In the genomic region with DNA sequence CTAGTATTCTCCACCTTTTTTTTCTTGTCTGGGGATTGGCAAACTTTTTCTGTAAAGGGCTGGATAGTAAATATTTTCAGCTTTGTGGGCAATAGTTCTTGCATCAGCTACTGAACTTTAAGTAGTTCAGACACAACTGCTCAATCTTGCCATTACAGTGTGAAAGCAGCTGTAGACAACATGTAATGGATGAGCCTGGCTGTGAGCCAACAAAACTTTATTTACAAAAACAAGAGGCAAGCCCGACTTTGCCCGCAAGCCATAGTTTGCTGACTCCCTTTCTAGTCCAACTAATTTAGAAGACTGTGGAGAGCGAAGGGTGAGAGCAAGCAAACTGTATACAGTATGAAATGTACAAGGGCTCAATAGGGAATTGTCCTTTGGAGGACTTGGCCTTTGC, we compare ENCODE assay signal across 13 cellular contexts.
"Had no signal": no experiment of that assay in that cellular context is flagged by ENCODE, and none has a peak within 500 bp of the region (broad histone marks: within the 10 kb centered on the region; RNA-seq: fewer than 3 reads in every experiment).

No MANE protein-coding gene starts in this region.

- H3K9me3 Mint-ChIP-seq: activated CD8-positive, alpha-beta T cell treated with anti-CD3 and anti-CD28 coated beads for 36 hours; nephron progenitor cell had no signal

- H3K36me3 ChIP-seq: prostate gland, sigmoid colon, upper lobe of right lung had no signal

- H3K27me3 ChIP-seq: foreskin keratinocyte, sigmoid colon, upper lobe of right lung had no signal

- H3K27ac ChIP-seq: foreskin keratinocyte, prostate gland, sigmoid colon, upper lobe of right lung had no signal

- H3K4me1 Mint-ChIP-seq: activated CD4-positive, alpha-beta T cell treated with anti-CD3 and anti-CD28 coated beads for 36 hours had no signal

- H3K27ac Mint-ChIP-seq: activated CD4-positive, alpha-beta T cell treated with anti-CD3 and anti-CD28 coated beads for 36 hours; activated CD8-positive, alpha-beta T cell treated with anti-CD3 and anti-CD28 coated beads for 36 hours; nephron progenitor cell had no signal

- H3K4me3 Mint-ChIP-seq: activated CD4-positive, alpha-beta T cell treated with anti-CD3 and anti-CD28 coated beads for 36 hours; activated CD8-positive, alpha-beta T cell treated with anti-CD3 and anti-CD28 coated beads for 36 hours; nephron progenitor cell had no signal

- H3K4me3 ChIP-seq: prostate gland, sigmoid colon, upper lobe of right lung had no signal

- DNase-seq: activated CD4-positive, alpha-beta T cell treated with anti-CD3 and anti-CD28 coated beads for 36 hours; activated CD8-positive, alpha-beta memory T cell treated with anti-CD3 and anti-CD28 coated beads, Interleukin-2, amount 50 U/mL, for 4 hours; activated CD8-positive, alpha-beta T cell treated with anti-CD3 and anti-CD28 coated beads for 36 hours; aorta; dorsolateral prefrontal cortex; nephron progenitor cell; sigmoid colon; stimulated activated CD4-positive, alpha-beta T cell treated with anti-CD3 and anti-CD28 coated beads, Interleukin-12 subunit alpha, Interleukin-12 subunit beta, amount 100 ng/mL, for 4 hours; stimulated activated naive CD4-positive, alpha-beta T cell; T1000; upper lobe of right lung had no signal

- H3K9me3 ChIP-seq: prostate gland, sigmoid colon, upper lobe of right lung had no signal
